Comparison of ENCODE assay signal across 7 cellular contexts in the genomic region with DNA sequence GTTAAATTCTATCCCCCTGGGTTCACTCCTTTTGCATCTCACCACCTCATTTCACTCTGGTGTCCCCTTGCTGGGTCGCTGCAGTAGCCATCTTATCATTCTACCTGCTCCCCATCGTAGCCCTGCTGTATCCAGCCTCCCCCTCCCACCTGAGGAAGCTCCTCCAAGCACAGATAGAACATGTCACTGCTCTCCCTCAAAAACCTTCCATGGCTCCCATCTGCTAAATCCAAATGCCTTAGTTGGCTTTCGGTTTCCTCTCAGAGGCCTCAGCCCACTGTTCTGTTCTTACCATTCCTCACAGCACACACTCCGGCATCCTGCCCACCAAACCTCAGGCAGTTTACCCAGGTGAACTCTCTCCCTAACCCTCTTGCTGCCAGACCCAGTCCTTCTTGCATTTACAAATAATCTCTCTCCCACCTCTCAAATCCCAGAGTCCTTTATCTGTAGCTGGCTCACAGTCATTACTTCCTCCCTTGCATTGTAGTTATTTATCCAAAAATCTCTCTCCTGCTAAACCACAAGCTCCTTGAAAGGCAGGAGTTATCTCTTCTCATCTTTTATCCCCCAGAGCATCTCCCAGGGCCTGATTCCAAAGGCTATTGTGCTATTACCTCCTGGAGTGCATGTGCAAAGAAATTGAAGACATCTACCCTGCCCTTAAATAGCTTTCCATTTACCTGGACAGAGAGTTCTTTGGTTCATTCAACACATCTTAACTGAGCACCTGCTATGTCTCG. TPM values are rescaled to one million over a fixed set of nuclear protein-coding genes. Genes with fewer than 3 reads are reported as not detected.
DNase-seq lines count a peak whose midpoint lies in the region; ATAC-seq, FAIRE-seq and TF ChIP-seq lines count a peak whose summit lies in the region.
"Not testable (repeated sequence)": the region's sequence is repeated elsewhere in the genome, so short reads cannot be mapped to it uniquely, and the experiment has no call there.

No MANE protein-coding gene starts in this region.

- CTCF ChIA-PET in SK-N-SH (lab: Yijun Ruan, JAX), result interaction anchor here (1.7 kb wide), 1 partner anchor 116 kb away, joined by 6 read pairs; no protein-coding TSS in a partner anchor
- CTCF ChIA-PET in K562 (lab: Yijun Ruan, JAX; ENCODE audit: low intra/inter-chr PET ratio), result not testable (repeated sequence)

- H3K27ac ChIP-seq in GM23248 (peak overlapping the region; percentile 41; the same call in 1 of the 2 replicates), smooth muscle cell (ENCODE audit: low read depth) (peak overlapping the region; percentile 98), vagina (peak overlapping the region; percentile 69)
- H3K27ac ChIP-seq in SK-N-SH (ENCODE audit: low read depth in 2 of 2, low read length in 1 of 2); K562 (ENCODE audit: extremely low read depth, low read depth, low read length): not testable (repeated sequence)

- intact Hi-C loops in K562 (cut with micrococcal nuclease); cardiac septum (cut with DNase I); vagina (cut with DNase I): not testable (repeated sequence)

- not testable (repeated sequence) for H3K27me3 ChIP-seq in GM23248 (replicated peaks; ENCODE audit: insufficient read depth); SK-N-SH (ENCODE audit: insufficient read depth); smooth muscle cell (ENCODE audit: low read depth); vagina
- H3K27me3 ChIP-seq in K562 (ENCODE audit: control insufficient read depth in 2 of 2, insufficient read depth in 2 of 2, low read length in 2 of 2), result peaks cover 4 to 34% of the 10 kb centered on the region in 2 experiments; a peak in 4 of 5 replicates

- DNase-seq in GM23248; SK-N-SH; K562 (ENCODE audit: extremely low read depth in 1 of 4, low spot score in 3 of 4); smooth muscle cell (lab: John Stamatoyannopoulos, UW; ENCODE audit: unreplicated experiment); vagina (ENCODE audit: extremely low spot score in 2 of 2): not testable (repeated sequence)
- peak; percentile 39 for DNase-seq in cardiac septum (ENCODE audit: low spot score)

- H3K79me2 ChIP-seq in GM23248 (ENCODE audit: insufficient read depth), result peaks cover 94% of the 10 kb centered on the region
- H3K79me2 ChIP-seq in SK-N-SH (ENCODE audit: insufficient read depth); K562 (ENCODE audit: control insufficient read depth, insufficient read depth, low read length): not testable (repeated sequence)
- H3K79me2 ChIP-seq in smooth muscle cell (ENCODE audit: low read depth), result peaks cover 43% of the 10 kb centered on the region

- H3K4me1 ChIP-seq in GM23248 (ENCODE audit: insufficient read depth), result peaks cover 85% of the 10 kb centered on the region
- H3K4me1 ChIP-seq in SK-N-SH (ENCODE audit: control insufficient read depth in 1 of 2, insufficient read depth in 2 of 2, low read depth in 1 of 2, low read length in 1 of 2); K562 (replicated peaks in 1 of 2; ENCODE audit: control insufficient read depth in 2 of 2, insufficient read depth in 2 of 2, low read length in 2 of 2): not testable (repeated sequence)
- H3K4me1 ChIP-seq in smooth muscle cell (ENCODE audit: low read depth), result peaks cover 32% of the 10 kb centered on the region
- H3K4me1 ChIP-seq in vagina, result peaks cover 66% of the 10 kb centered on the region

- not testable (repeated sequence) for H4K20me1 ChIP-seq in GM23248 (ENCODE audit: insufficient read depth); SK-N-SH (ENCODE audit: insufficient read depth); K562 (replicated peaks; ENCODE audit: control insufficient read depth, insufficient read depth, low read length)
- H4K20me1 ChIP-seq in smooth muscle cell (ENCODE audit: low read depth), result peaks cover 33% of the 10 kb centered on the region

- peaks cover 50% of the 10 kb centered on the region for H3K4me1 Mint-ChIP-seq in nephron

- not testable (repeated sequence) for H3K4me3 Mint-ChIP-seq in nephron

- not testable (repeated sequence) for ATAC-seq in K562

- H3K36me3 Mint-ChIP-seq in nephron (ENCODE audit: low read depth), result not testable (repeated sequence)

- H3K9me3 Mint-ChIP-seq in nephron, result not testable (repeated sequence)

- not testable (repeated sequence) for H3K4me2 ChIP-seq in GM23248 (ENCODE audit: unreplicated experiment); SK-N-SH; K562 (ENCODE audit: insufficient read depth, low read length); smooth muscle cell

- H3K4me3 ChIP-seq in GM23248; SK-N-SH (ENCODE audit: low read depth in 2 of 2, low read length in 1 of 2); K562; smooth muscle cell; vagina: not testable (repeated sequence)

- H3K36me3 ChIP-seq in GM23248 (ENCODE audit: low read depth); SK-N-SH (replicated peaks in 1 of 2; ENCODE audit: control insufficient read depth in 1 of 2, insufficient read depth in 2 of 2, low read length in 1 of 2); K562 (ENCODE audit: control insufficient read depth, insufficient read depth, low read length); smooth muscle cell (ENCODE audit: low read depth); vagina: not testable (repeated sequence)

- H3K27me3 Mint-ChIP-seq in nephron (ENCODE audit: low read depth), result peaks cover 24% of the 10 kb centered on the region

- peaks cover 33% of the 10 kb centered on the region for H3F3A ChIP-seq in GM23248 (ENCODE audit: insufficient read depth)
- H3F3A ChIP-seq in SK-N-SH (replicated peaks; ENCODE audit: insufficient read depth), result not testable (repeated sequence)
- H3F3A ChIP-seq in smooth muscle cell (ENCODE audit: low read depth), result peaks cover 17% of the 10 kb centered on the region

- H2AFZ ChIP-seq in GM23248; SK-N-SH (ENCODE audit: low read depth); K562 (ENCODE audit: low read depth, low read length); smooth muscle cell (ENCODE audit: low read depth): not testable (repeated sequence)

- not testable (repeated sequence) for TF ChIP-seq POLR2A in K562 (conservative IDR thresholded peaks at IDR 0.05); vagina (IDR thresholded peaks at IDR 0.05)

- TF ChIP-seq RAD21 in SK-N-SH (IDR thresholded peaks at IDR 0.05; ENCODE audit: low read length); K562 (CRISPR knock-in tag; conservative IDR thresholded peaks at IDR 0.05 in 1 of 2, IDR thresholded peaks at IDR 0.05 in 1 of 2): not testable (repeated sequence)

- peak overlapping the region; percentile 8 to 30 (median 23) for H3K27ac Mint-ChIP-seq in nephron

- not testable (repeated sequence) for TF ChIP-seq EP300 in SK-N-SH (IDR thresholded peaks at IDR 0.05; ENCODE audit: borderline replicate concordance in 1 of 2, low read depth in 1 of 2, low read length in 1 of 2); K562 (IDR thresholded peaks at IDR 0.05; ENCODE audit: low read length)

- POLR2A ChIA-PET in SK-N-SH (lab: Yijun Ruan, JAX), result not testable (repeated sequence)
- POLR2A ChIA-PET in K562 (lab: Yijun Ruan, JAX), result interaction anchor here (0.6 to 1.1 kb wide), 2 partner anchors 18 to 47 kb away, joined by 3 to 4 read pairs; no protein-coding TSS in a partner anchor

- BruUV-seq in K562 (replicated peaks; lab: Mats Ljungman, UMichigan), result not testable (repeated sequence)

- not testable (repeated sequence) for FAIRE-seq in K562 (lab: Jason Lieb, UNC)

- H3K9ac ChIP-seq in GM23248; SK-N-SH; K562 (ENCODE audit: insufficient read depth in 1 of 2, low read depth in 2 of 2, low read length in 2 of 2); smooth muscle cell (ENCODE audit: low read depth): not testable (repeated sequence)

- H3K9me3 ChIP-seq in GM23248 (ENCODE audit: low read depth); SK-N-SH; K562 (replicated peaks; ENCODE audit: control insufficient read depth, insufficient read depth, low read depth, low read length); smooth muscle cell (replicated peaks; ENCODE audit: low read depth); vagina: not testable (repeated sequence)

- in situ Hi-C loops in GM23248 (cut with MboI); K562 (cut with MboI): not testable (repeated sequence)

- not testable (repeated sequence) for TF ChIP-seq CTCF in SK-N-SH (IDR thresholded peaks at IDR 0.05); K562 (IDR thresholded peaks at IDR 0.05 in 2 of 3, conservative IDR thresholded peaks at IDR 0.05 in 1 of 3; ENCODE audit: insufficient read depth in 2 of 3, low read depth in 1 of 3, low read length in 3 of 3); nephron (IDR thresholded peaks at IDR 0.05; ENCODE audit: unreplicated experiment in 3 of 3); smooth muscle cell (IDR thresholded peaks at IDR 0.05; ENCODE audit: borderline replicate concordance, insufficient read depth, poor library complexity, severe bottlenecking); vagina (IDR thresholded peaks at IDR 0.05)

- WGBS in GM23248 (ENCODE audit: low coverage in 1 of 2, low lambda C conversion rate in 2 of 2, missing lambda C conversion rate in 2 of 2), 2 experiments, result 77 to 78% methylated on average over 5 of the region's 5 CpGs
- 68% methylated on average over 5 of the region's 5 CpGs for WGBS in SK-N-SH (ENCODE audit: low lambda C conversion rate)
- 0% methylated on average over 4 of the region's 5 CpGs for WGBS in K562 (ENCODE audit: insufficient coverage, low coverage, missing lambda C conversion rate)
- WGBS in smooth muscle cell (ENCODE audit: low lambda C conversion rate), result 75% methylated on average over 5 of the region's 5 CpGs

- not testable (repeated sequence) for H3K9me1 ChIP-seq in K562 (ENCODE audit: control insufficient read depth, insufficient read depth, low read length)

- H3K9me2 ChIP-seq in GM23248 (ENCODE audit: insufficient read depth); SK-N-SH: not testable (repeated sequence)

RNA-seq across cellular contexts. Expression of gene ITGA11, which starts 9.4 kb away (rescaled TPM):
- total RNA-seq in GM23248 (2014; rRNA removed; shearing (Covaris generic)), result 352 and 408 TPM in 2 replicates
- 312 TPM in 2 replicates for polyA plus RNA-seq in GM23248 (2016; fragmentation: Nextera tagmentation; extraction: Ambion mirVana)
- 0.49 and 0.52 TPM in 2 replicates for polyA plus RNA-seq in SK-N-SH (2012; rRNA removed)
- polyA plus RNA-seq in SK-N-SH (2012; cell fraction: cytosol; rRNA removed), result 0.29 and 0.53 TPM in 2 replicates
- polyA plus RNA-seq in SK-N-SH (2012; cell fraction: nucleus; rRNA removed), result 1.0 and 1.1 TPM in 2 replicates
- total RNA-seq in K562 (2011; cell fraction: chromatin; rRNA removed; ENCODE audit: low replicate concordance), result not detected in 2 replicates
- not detected in 2 replicates for total RNA-seq in K562 (2011; cell fraction: nucleolus; rRNA removed)
- not detected in 2 replicates for total RNA-seq in K562 (2011; cell fraction: nucleoplasm; rRNA removed)
- not detected in 2 replicates for total RNA-seq in K562 (2014; rRNA removed)
- not detected in 2 replicates for total RNA-seq in K562 (2014; rRNA removed; fragmentation: Illumina TruSeq; extraction: Trizol)
- not detected in 2 replicates for total RNA-seq in K562 (2015; rRNA removed; fragmentation: Illumina TruSeq; extraction: Trizol)
- total RNA-seq in K562 (2021), result not detected in 2 replicates
- polyA plus RNA-seq in K562 (2011; rRNA removed), result not detected in 2 replicates
- polyA plus RNA-seq in K562 (2011; cell fraction: cytosol; rRNA removed), result not detected in 2 replicates
- polyA plus RNA-seq in K562 (2011; cell fraction: nucleus; rRNA removed), result not detected in 2 replicates
- 0.01 TPM in 2 replicates for polyA plus RNA-seq in K562 (2012)
- not detected in 2 replicates for polyA plus RNA-seq in K562 (2014; fragmentation: Illumina TruSeq; extraction: Trizol)
- polyA plus RNA-seq in K562 (2014; fragmentation: Nextera tagmentation; extraction: Ambion mirVana), result under 1 TPM in 1 of 2 experiments, not detected in 1; 0.01 TPM
- polyA plus RNA-seq in K562 (2014; rRNA removed), result not detected in 2 replicates
- polyA minus RNA-seq in K562 (2011; rRNA and poly(A)+ RNA removed), result not detected in 2 replicates
- not detected in 2 replicates for polyA minus RNA-seq in K562 (2011; cell fraction: cytosol; rRNA and poly(A)+ RNA removed)
- polyA minus RNA-seq in K562 (2011; cell fraction: nucleus; rRNA and poly(A)+ RNA removed), result not detected in 2 replicates
- 9.3 TPM for total RNA-seq in cardiac septum
- total RNA-seq in smooth muscle cell, result 85.9 and 87.8 TPM in 2 replicates
- 89.4 and 133 TPM in 2 replicates for polyA plus RNA-seq in smooth muscle cell
- 15.5 TPM for total RNA-seq in vagina
